9 cellular contexts compared by ENCODE assay signal in the genomic region with DNA sequence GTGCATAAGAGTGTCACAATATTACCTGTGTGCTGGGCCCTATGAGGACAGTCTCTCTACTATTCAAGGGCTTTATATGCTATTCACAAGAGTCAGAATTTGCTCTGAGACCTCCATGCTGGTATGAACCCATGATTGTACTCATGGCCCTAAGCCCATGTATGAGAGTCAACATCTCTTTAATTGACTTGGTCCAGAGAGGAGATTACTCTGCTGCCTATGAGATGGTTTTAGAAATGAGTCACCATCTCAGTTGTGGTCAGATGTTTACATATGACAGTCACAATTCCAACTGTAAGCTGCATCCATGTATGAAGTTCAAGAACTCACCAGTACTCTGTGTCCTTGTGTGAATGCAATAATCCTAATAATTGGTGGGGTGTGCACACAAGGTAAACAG. TPM values are rescaled to one million over a fixed set of nuclear protein-coding genes. Genes with fewer than 3 reads are reported as not detected.
"Had no signal": no experiment of that assay in that cellular context is flagged by ENCODE, and none has a peak within 500 bp of the region (broad histone marks: within the 10 kb centered on the region; RNA-seq: fewer than 3 reads in every experiment).

No MANE protein-coding gene starts in this region.

- H3K27ac ChIP-seq: GM23248, HL-60 had no signal

- H3K4me3 ChIP-seq: GM23248, HAP-1 had no signal

- H3K4me3 Mint-ChIP-seq: HFFc6, IgD-negative memory B cell had no signal

- H3K36me3 ChIP-seq: HAP-1 had no signal

- H3K4me1 Mint-ChIP-seq: IgD-negative memory B cell had no signal

- ATAC-seq: HCT116, HepG2 had no signal

- H3K9ac ChIP-seq: GM23248 had no signal

- H3K4me1 ChIP-seq: HAP-1 had no signal

- DNase-seq: GM23248, GOT3, H7, HFFc6 had no signal

- H3K36me3 Mint-ChIP-seq: IgD-negative memory B cell had no signal

- H3K27ac Mint-ChIP-seq: HFFc6, IgD-negative memory B cell had no signal

- H2AFZ ChIP-seq: GM23248 had no signal

RNA-seq across cellular contexts. Expression of gene ZNF208, which starts 19.9 kb away (rescaled TPM):
- total RNA-seq: H7, HepG2 had no signal

RNA-seq across cellular contexts. Expression of gene ZNF257, which starts 21.6 kb away (rescaled TPM):
- total RNA-seq: H7 had no signal
